Comparison of ENCODE assay signal across 1 cellular context in the genomic region with DNA sequence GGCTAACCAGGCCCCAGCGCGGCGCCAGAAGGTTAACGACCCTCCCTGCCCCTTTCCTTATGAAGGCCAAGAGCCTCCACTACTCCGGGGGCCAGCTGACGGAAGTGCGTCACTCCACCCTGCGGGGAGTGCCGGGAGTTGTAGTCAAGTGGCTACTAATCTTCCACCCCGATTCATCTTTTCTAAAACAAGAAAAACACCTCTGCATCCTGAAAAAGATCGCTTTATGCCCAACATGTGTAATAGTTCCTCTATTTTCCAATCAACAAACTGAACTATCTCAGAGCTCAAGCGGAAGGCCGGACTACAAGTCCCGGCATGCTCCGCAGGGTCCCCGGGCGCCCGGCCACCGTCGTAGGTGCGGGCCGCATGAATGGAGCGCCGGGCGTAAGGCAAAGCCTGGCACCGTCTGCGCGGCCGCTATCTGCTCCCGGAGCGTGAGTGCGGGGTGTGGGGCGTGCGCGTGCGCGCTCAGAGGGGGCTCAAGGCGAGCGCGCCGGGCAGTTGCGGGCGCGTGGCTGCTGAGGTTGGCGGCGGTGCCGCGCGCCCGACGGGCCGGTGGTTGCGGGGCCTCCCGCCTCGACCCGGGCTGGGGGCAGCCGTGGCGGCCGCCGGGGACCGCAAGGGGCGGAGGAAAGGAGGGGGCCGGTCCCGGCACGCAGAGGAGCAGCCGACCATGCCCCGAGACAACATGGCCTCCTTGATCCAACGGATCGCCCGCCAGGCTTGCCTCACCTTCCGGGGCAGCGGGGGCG.
TF ChIP-seq lines count a peak whose summit lies in the region.

A gene (plus strand): TSS at position 337 of the 755 bp plus-strand sequence. CDS start 340 bp downstream, at position 677.

TF ChIP-seq in HepG2, 621 proteins besides CTCF, POLR2A, EP300 and RAD21 (continued from another document and continues in another):
- TF ChIP-seq, protein P1, sequence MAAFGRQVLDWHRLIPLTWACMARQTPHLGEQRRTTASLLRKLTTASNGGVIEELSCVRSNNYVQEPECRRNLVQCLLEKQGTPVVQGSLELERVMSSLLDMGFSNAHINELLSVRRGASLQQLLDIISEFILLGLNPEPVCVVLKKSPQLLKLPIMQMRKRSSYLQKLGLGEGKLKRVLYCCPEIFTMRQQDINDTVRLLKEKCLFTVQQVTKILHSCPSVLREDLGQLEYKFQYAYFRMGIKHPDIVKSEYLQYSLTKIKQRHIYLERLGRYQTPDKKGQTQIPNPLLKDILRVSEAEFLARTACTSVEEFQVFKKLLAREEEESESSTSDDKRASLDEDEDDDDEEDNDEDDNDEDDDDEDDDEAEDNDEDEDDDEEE (CRISPR knock-in tag; IDR thresholded peaks at IDR 0.05), result no peak
- TF ChIP-seq ARNTL (CRISPR knock-in tag; IDR thresholded peaks at IDR 0.05) (no peak), ZNF552 (CRISPR knock-in tag; IDR thresholded peaks at IDR 0.05; ENCODE audit: borderline replicate concordance) (0 out of 2 replicates have a peak, but pooled peaks have one; percentile 74), ATAD3A (CRISPR knock-in tag; IDR thresholded peaks at IDR 0.05) (no peak), ZNF510 (CRISPR knock-in tag; IDR thresholded peaks at IDR 0.05; ENCODE audit: low read depth) (no peak), RBAK (CRISPR knock-in tag; IDR thresholded peaks at IDR 0.05) (no peak), KAT2B (IDR thresholded peaks at IDR 0.05; ENCODE audit: borderline replicate concordance, low read depth, low read length) (no peak), ZSCAN31 (CRISPR knock-in tag; IDR thresholded peaks at IDR 0.05; ENCODE audit: low read depth) (peak; percentile 20; the same call in 1 of the 2 replicates), ZSCAN30 (CRISPR knock-in tag; IDR thresholded peaks at IDR 0.05) (no peak), SOX5 (CRISPR knock-in tag; IDR thresholded peaks at IDR 0.05; ENCODE audit: borderline replicate concordance) (0 out of 2 replicates have a peak, but pooled peaks have one; percentile 36), ZNF20 (CRISPR knock-in tag; IDR thresholded peaks at IDR 0.05) (no peak), FOSL2 (CRISPR knock-in tag; IDR thresholded peaks at IDR 0.05) (no peak; the same call in 1 of the 2 replicates), ATRX (CRISPR knock-in tag; IDR thresholded peaks at IDR 0.05; ENCODE audit: borderline replicate concordance) (no peak), CBX1 (IDR thresholded peaks at IDR 0.05; ENCODE audit: low read depth) (no peak), SCMH1 (CRISPR knock-in tag; IDR thresholded peaks at IDR 0.05; ENCODE audit: borderline replicate concordance) (no peak), CCAR2 (optimal IDR thresholded peaks at IDR 0.05; ENCODE audit: low read depth, low read length) (no peak), TOPORS (CRISPR knock-in tag; IDR thresholded peaks at IDR 0.05) (no peak), ZNF256 (CRISPR knock-in tag; conservative IDR thresholded peaks at IDR 0.05) (no peak), PCBP2 (optimal IDR thresholded peaks at IDR 0.05; ENCODE audit: low read depth, low read length, poor library complexity, severe bottlenecking) (no peak), NFKB2 (CRISPR knock-in tag; IDR thresholded peaks at IDR 0.05; ENCODE audit: borderline replicate concordance) (no peak), ZNF24 (IDR thresholded peaks at IDR 0.05) (no peak), ZNF598 (CRISPR knock-in tag; IDR thresholded peaks at IDR 0.05; ENCODE audit: borderline replicate concordance) (0 out of 2 replicates have a peak, but pooled peaks have one; percentile 4), GATAD2A (CRISPR knock-in tag; IDR thresholded peaks at IDR 0.05) (peak; percentile 28; the same call in 1 of the 2 replicates), BHLHE40 (IDR thresholded peaks at IDR 0.05; ENCODE audit: low read length) (0 out of 2 replicates have a peak, but pooled peaks have one; percentile 20), PAWR (CRISPR knock-in tag; IDR thresholded peaks at IDR 0.05; ENCODE audit: borderline replicate concordance) (no peak), GPN1 (CRISPR knock-in tag; IDR thresholded peaks at IDR 0.05; ENCODE audit: borderline replicate concordance) (no peak)
- TF ChIP-seq, protein P2, sequence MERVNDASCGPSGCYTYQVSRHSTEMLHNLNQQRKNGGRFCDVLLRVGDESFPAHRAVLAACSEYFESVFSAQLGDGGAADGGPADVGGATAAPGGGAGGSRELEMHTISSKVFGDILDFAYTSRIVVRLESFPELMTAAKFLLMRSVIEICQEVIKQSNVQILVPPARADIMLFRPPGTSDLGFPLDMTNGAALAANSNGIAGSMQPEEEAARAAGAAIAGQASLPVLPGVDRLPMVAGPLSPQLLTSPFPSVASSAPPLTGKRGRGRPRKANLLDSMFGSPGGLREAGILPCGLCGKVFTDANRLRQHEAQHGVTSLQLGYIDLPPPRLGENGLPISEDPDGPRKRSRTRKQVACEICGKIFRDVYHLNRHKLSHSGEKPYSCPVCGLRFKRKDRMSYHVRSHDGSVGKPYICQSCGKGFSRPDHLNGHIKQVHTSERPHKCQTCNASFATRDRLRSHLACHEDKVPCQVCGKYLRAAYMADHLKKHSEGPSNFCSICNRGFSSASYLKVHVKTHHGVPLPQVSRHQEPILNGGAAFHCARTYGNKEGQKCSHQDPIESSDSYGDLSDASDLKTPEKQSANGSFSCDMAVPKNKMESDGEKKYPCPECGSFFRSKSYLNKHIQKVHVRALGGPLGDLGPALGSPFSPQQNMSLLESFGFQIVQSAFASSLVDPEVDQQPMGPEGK (CRISPR knock-in tag; IDR thresholded peaks at IDR 0.05), result peak; percentile 66
- TF ChIP-seq, protein P3, sequence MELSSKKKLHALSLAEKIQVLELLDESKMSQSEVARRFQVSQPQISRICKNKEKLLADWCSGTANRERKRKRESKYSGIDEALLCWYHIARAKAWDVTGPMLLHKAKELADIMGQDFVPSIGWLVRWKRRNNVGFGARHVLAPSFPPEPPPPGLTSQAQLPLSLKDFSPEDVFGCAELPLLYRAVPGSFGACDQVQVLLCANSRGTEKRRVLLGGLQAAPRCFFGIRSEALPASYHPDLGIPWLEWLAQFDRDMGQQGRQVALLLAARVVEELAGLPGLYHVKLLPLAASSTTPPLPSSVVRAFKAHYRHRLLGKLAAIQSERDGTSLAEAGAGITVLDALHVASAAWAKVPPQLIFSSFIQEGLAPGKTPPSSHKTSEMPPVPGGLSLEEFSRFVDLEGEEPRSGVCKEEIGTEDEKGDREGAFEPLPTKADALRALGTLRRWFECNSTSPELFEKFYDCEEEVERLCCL (CRISPR knock-in tag; IDR thresholded peaks at IDR 0.05; ENCODE audit: borderline replicate concordance), result no peak
- TF ChIP-seq, protein P4, sequence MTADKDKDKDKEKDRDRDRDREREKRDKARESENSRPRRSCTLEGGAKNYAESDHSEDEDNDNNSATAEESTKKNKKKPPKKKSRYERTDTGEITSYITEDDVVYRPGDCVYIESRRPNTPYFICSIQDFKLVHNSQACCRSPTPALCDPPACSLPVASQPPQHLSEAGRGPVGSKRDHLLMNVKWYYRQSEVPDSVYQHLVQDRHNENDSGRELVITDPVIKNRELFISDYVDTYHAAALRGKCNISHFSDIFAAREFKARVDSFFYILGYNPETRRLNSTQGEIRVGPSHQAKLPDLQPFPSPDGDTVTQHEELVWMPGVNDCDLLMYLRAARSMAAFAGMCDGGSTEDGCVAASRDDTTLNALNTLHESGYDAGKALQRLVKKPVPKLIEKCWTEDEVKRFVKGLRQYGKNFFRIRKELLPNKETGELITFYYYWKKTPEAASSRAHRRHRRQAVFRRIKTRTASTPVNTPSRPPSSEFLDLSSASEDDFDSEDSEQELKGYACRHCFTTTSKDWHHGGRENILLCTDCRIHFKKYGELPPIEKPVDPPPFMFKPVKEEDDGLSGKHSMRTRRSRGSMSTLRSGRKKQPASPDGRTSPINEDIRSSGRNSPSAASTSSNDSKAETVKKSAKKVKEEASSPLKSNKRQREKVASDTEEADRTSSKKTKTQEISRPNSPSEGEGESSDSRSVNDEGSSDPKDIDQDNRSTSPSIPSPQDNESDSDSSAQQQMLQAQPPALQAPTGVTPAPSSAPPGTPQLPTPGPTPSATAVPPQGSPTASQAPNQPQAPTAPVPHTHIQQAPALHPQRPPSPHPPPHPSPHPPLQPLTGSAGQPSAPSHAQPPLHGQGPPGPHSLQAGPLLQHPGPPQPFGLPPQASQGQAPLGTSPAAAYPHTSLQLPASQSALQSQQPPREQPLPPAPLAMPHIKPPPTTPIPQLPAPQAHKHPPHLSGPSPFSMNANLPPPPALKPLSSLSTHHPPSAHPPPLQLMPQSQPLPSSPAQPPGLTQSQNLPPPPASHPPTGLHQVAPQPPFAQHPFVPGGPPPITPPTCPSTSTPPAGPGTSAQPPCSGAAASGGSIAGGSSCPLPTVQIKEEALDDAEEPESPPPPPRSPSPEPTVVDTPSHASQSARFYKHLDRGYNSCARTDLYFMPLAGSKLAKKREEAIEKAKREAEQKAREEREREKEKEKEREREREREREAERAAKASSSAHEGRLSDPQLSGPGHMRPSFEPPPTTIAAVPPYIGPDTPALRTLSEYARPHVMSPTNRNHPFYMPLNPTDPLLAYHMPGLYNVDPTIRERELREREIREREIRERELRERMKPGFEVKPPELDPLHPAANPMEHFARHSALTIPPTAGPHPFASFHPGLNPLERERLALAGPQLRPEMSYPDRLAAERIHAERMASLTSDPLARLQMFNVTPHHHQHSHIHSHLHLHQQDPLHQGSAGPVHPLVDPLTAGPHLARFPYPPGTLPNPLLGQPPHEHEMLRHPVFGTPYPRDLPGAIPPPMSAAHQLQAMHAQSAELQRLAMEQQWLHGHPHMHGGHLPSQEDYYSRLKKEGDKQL (CRISPR knock-in tag; IDR thresholded peaks at IDR 0.05; ENCODE audit: low read depth), result no peak
- TF ChIP-seq, protein P5, sequence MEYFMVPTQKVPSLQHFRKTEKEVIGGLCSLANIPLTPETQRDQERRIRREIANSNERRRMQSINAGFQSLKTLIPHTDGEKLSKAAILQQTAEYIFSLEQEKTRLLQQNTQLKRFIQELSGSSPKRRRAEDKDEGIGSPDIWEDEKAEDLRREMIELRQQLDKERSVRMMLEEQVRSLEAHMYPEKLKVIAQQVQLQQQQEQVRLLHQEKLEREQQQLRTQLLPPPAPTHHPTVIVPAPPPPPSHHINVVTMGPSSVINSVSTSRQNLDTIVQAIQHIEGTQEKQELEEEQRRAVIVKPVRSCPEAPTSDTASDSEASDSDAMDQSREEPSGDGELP (IDR thresholded peaks at IDR 0.05; ENCODE audit: borderline replicate concordance, low read depth), result peak; percentile 100
- TF ChIP-seq, protein P6, sequence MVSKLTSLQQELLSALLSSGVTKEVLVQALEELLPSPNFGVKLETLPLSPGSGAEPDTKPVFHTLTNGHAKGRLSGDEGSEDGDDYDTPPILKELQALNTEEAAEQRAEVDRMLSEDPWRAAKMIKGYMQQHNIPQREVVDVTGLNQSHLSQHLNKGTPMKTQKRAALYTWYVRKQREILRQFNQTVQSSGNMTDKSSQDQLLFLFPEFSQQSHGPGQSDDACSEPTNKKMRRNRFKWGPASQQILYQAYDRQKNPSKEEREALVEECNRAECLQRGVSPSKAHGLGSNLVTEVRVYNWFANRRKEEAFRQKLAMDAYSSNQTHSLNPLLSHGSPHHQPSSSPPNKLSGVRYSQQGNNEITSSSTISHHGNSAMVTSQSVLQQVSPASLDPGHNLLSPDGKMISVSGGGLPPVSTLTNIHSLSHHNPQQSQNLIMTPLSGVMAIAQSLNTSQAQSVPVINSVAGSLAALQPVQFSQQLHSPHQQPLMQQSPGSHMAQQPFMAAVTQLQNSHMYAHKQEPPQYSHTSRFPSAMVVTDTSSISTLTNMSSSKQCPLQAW (CRISPR knock-in tag; IDR thresholded peaks at IDR 0.05), result no peak
- TF ChIP-seq, protein P7, sequence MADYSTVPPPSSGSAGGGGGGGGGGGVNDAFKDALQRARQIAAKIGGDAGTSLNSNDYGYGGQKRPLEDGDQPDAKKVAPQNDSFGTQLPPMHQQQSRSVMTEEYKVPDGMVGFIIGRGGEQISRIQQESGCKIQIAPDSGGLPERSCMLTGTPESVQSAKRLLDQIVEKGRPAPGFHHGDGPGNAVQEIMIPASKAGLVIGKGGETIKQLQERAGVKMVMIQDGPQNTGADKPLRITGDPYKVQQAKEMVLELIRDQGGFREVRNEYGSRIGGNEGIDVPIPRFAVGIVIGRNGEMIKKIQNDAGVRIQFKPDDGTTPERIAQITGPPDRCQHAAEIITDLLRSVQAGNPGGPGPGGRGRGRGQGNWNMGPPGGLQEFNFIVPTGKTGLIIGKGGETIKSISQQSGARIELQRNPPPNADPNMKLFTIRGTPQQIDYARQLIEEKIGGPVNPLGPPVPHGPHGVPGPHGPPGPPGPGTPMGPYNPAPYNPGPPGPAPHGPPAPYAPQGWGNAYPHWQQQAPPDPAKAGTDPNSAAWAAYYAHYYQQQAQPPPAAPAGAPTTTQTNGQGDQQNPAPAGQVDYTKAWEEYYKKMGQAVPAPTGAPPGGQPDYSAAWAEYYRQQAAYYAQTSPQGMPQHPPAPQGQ (CRISPR knock-in tag; IDR thresholded peaks at IDR 0.05; ENCODE audit: borderline replicate concordance), result no peak
- TF ChIP-seq, protein P8, sequence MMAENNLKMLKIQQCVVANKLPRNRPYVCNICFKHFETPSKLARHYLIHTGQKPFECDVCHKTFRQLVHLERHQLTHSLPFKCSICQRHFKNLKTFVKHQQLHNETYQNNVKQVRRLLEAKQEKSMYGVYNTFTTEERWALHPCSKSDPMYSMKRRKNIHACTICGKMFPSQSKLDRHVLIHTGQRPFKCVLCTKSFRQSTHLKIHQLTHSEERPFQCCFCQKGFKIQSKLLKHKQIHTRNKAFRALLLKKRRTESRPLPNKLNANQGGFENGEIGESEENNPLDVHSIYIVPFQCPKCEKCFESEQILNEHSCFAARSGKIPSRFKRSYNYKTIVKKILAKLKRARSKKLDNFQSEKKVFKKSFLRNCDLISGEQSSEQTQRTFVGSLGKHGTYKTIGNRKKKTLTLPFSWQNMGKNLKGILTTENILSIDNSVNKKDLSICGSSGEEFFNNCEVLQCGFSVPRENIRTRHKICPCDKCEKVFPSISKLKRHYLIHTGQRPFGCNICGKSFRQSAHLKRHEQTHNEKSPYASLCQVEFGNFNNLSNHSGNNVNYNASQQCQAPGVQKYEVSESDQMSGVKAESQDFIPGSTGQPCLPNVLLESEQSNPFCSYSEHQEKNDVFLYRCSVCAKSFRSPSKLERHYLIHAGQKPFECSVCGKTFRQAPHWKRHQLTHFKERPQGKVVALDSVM (CRISPR knock-in tag; IDR thresholded peaks at IDR 0.05), result peak; percentile 96
- TF ChIP-seq, protein P9, sequence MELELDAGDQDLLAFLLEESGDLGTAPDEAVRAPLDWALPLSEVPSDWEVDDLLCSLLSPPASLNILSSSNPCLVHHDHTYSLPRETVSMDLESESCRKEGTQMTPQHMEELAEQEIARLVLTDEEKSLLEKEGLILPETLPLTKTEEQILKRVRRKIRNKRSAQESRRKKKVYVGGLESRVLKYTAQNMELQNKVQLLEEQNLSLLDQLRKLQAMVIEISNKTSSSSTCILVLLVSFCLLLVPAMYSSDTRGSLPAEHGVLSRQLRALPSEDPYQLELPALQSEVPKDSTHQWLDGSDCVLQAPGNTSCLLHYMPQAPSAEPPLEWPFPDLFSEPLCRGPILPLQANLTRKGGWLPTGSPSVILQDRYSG (CRISPR knock-in tag; IDR thresholded peaks at IDR 0.05), result no peak
- TF ChIP-seq, protein P10, sequence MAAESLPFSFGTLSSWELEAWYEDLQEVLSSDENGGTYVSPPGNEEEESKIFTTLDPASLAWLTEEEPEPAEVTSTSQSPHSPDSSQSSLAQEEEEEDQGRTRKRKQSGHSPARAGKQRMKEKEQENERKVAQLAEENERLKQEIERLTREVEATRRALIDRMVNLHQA (CRISPR knock-in tag; IDR thresholded peaks at IDR 0.05), result no peak
